In genomic region chr17:73293031-73293430, GRCh38 we compare ENCODE assay signal across 14 cellular contexts. TPM values are rescaled to one million over a fixed set of nuclear protein-coding genes. Genes with fewer than 3 reads are reported as not detected.
DNase-seq lines count a peak whose midpoint lies in the region; ATAC-seq and TF ChIP-seq lines count a peak whose summit lies in the region.
"Had no signal": no experiment of that assay in that cellular context is flagged by ENCODE, and none has a peak within 500 bp of the region (broad histone marks: within the 10 kb centered on the region; RNA-seq: fewer than 3 reads in every experiment).

No MANE protein-coding gene starts in this region.

- H3K27ac Mint-ChIP-seq in neural progenitor cell, result peak overlapping the region; percentile 66
- H3K27ac Mint-ChIP-seq in stimulated activated naive B cell treated with anti-CD40 and anti-IgM and Interleukin-4, amounts not matched to agents 10 μg/mL and 1 μg/mL and 100 μg/mL, for 72 hours, result no peak overlapping the region
- H3K27ac Mint-ChIP-seq: activated B cell treated with CpG ODN at 0.5 μM for 24 hours; activated T-cell treated with anti-CD3 and anti-CD28 coated beads, Interleukin-2, amount 50 U/mL, for 72 hours; memory B cell had no signal

- H3K27me3 Mint-ChIP-seq in neural progenitor cell (ENCODE audit: insufficient read depth, low read depth), result peaks cover 6% of the 10 kb centered on the region
- peaks cover 35 to 38% of the 10 kb centered on the region in 2 donors for H3K27me3 Mint-ChIP-seq in stimulated activated naive B cell treated with anti-CD40 and anti-IgM and Interleukin-4, amounts not matched to agents 10 μg/mL and 1 μg/mL and 100 μg/mL, for 72 hours

- TF ChIP-seq EP300 in upper lobe of left lung (IDR thresholded peaks at IDR 0.05), result no peak

- H3F3A ChIP-seq in neural progenitor cell (ENCODE audit: low read depth), result peaks cover 3% of the 10 kb centered on the region

- peaks cover 6% of the 10 kb centered on the region for H3K36me3 Mint-ChIP-seq in neural progenitor cell
- H3K36me3 Mint-ChIP-seq in stimulated activated naive B cell treated with anti-CD40 and anti-IgM and Interleukin-4, amounts not matched to agents 10 μg/mL and 1 μg/mL and 100 μg/mL, for 72 hours, result no peaks in the 10 kb centered on the region
- H3K36me3 Mint-ChIP-seq: memory B cell had no signal

- H3K36me3 ChIP-seq in SJSA1, result peaks cover 50% of the 10 kb centered on the region
- H3K36me3 ChIP-seq in neural progenitor cell, result no peaks in the 10 kb centered on the region
- H3K36me3 ChIP-seq in upper lobe of left lung, result no peaks in the 10 kb centered on the region
- peaks cover 32% of the 10 kb centered on the region for H3K36me3 ChIP-seq in MG63
- H3K36me3 ChIP-seq: SJCRH30 had no signal

- no peak for DNase-seq in SJSA1 (ENCODE audit: low read depth in 1 of 2, low spot score in 2 of 2)
- peak; percentile 40 for DNase-seq in epithelial cell of esophagus (ENCODE audit: low read depth)
- DNase-seq in neural progenitor cell (ENCODE audit: low spot score), result no peak
- DNase-seq in upper lobe of left lung, result no peak
- no peak for DNase-seq in stimulated activated naive B cell treated with anti-CD40 and anti-IgM and Interleukin-4, amounts not matched to agents 10 μg/mL and 1 μg/mL and 100 μg/mL, for 72 hours
- no peak for DNase-seq in NCI-H1092 treated with DMSO at 0.1 percent for 48 hours (lab: John Stamatoyannopoulos, UW)
- no peak for DNase-seq in MG63
- DNase-seq: activated B cell treated with CpG ODN at 0.5 μM for 24 hours; activated T-cell treated with anti-CD3 and anti-CD28 coated beads, Interleukin-2, amount 50 U/mL, for 72 hours; cerebellar nuclear complex; NCI-H524; SJCRH30 had no signal

- H3K4me3 Mint-ChIP-seq in neural progenitor cell, result no peak overlapping the region
- H3K4me3 Mint-ChIP-seq in stimulated activated naive B cell treated with anti-CD40 and anti-IgM and Interleukin-4, amounts not matched to agents 10 μg/mL and 1 μg/mL and 100 μg/mL, for 72 hours, result no peak overlapping the region
- H3K4me3 Mint-ChIP-seq: activated B cell treated with CpG ODN at 0.5 μM for 24 hours; activated T-cell treated with anti-CD3 and anti-CD28 coated beads, Interleukin-2, amount 50 U/mL, for 72 hours; memory B cell had no signal

- no peak overlapping the region for H3K4me2 ChIP-seq in neural progenitor cell

- no peak overlapping the region for H3K4me3 ChIP-seq in SJSA1
- no peak overlapping the region for H3K4me3 ChIP-seq in epithelial cell of esophagus (ENCODE audit: low read length)
- no peak overlapping the region for H3K4me3 ChIP-seq in neural progenitor cell
- no peak overlapping the region for H3K4me3 ChIP-seq in upper lobe of left lung
- H3K4me3 ChIP-seq in MG63, result no peak overlapping the region
- H3K4me3 ChIP-seq: SJCRH30 had no signal

- TF ChIP-seq CTCF in epithelial cell of esophagus (IDR thresholded peaks at IDR 0.05; ENCODE audit: insufficient read depth, low read depth, low read length, missing control alignments) (no peak), neural progenitor cell (IDR thresholded peaks at IDR 0.05) (no peak), upper lobe of left lung (IDR thresholded peaks at IDR 0.05) (no peak)

- 76 to 79% methylated on average over 11 of the region's 11 CpGs for WGBS in upper lobe of left lung, 2 donors

- peaks cover 76% of the 10 kb centered on the region for H3K4me1 ChIP-seq in SJSA1 (replicated peaks)
- H3K4me1 ChIP-seq in neural progenitor cell, result peaks cover 2% of the 10 kb centered on the region
- peaks cover 65 to 85% (median 75%) of the 10 kb centered on the region in 4 donors for H3K4me1 ChIP-seq in upper lobe of left lung

- no peak for TF ChIP-seq POLR2A in upper lobe of left lung (IDR thresholded peaks at IDR 0.05)

- ATAC-seq in upper lobe of left lung (ENCODE audit: low FRiP score in 2 of 2), result no peak
- ATAC-seq in stimulated activated naive B cell treated with anti-CD40 and anti-IgM and Interleukin-4, amounts not matched to agents 10 μg/mL and 1 μg/mL and 100 μg/mL, for 72 hours (replicated peaks), result no peak
- ATAC-seq: activated T-cell treated with anti-CD3 and anti-CD28 coated beads, Interleukin-2, amount 50 U/mL, for 72 hours had no signal

- peaks cover 49% of the 10 kb centered on the region for H3K79me2 ChIP-seq in neural progenitor cell (ENCODE audit: low read depth)

- H3K9me3 Mint-ChIP-seq in neural progenitor cell, result no peaks in the 10 kb centered on the region
- no peaks in the 10 kb centered on the region for H3K9me3 Mint-ChIP-seq in stimulated activated naive B cell treated with anti-CD40 and anti-IgM and Interleukin-4, amounts not matched to agents 10 μg/mL and 1 μg/mL and 100 μg/mL, for 72 hours
- H3K9me3 Mint-ChIP-seq: activated B cell treated with CpG ODN at 0.5 μM for 24 hours; activated T-cell treated with anti-CD3 and anti-CD28 coated beads, Interleukin-2, amount 50 U/mL, for 72 hours; memory B cell had no signal

- H2AFZ ChIP-seq in neural progenitor cell (replicated peaks), result no peak overlapping the region

- peaks cover 37% of the 10 kb centered on the region for H3K4me1 Mint-ChIP-seq in neural progenitor cell
- H3K4me1 Mint-ChIP-seq in stimulated activated naive B cell treated with anti-CD40 and anti-IgM and Interleukin-4, amounts not matched to agents 10 μg/mL and 1 μg/mL and 100 μg/mL, for 72 hours, result peaks cover 23 to 26% of the 10 kb centered on the region in 2 donors

- H3K27ac ChIP-seq in SJSA1 (peak overlapping the region; percentile 93), neural progenitor cell (no peak overlapping the region), upper lobe of left lung (peak overlapping the region; percentile 73 to 93 (median 86))
- H3K27ac ChIP-seq: HL-60, SJCRH30 had no signal

- H3K9me3 ChIP-seq in SJSA1 (replicated peaks) (no peaks in the 10 kb centered on the region), neural progenitor cell (ENCODE audit: low read depth) (no peaks in the 10 kb centered on the region), upper lobe of left lung (no peaks in the 10 kb centered on the region), MG63 (no peaks in the 10 kb centered on the region)
- H3K9me3 ChIP-seq: SJCRH30 had no signal

- peaks cover 83% of the 10 kb centered on the region for H4K20me1 ChIP-seq in neural progenitor cell (ENCODE audit: low read depth)

- H3K9ac ChIP-seq in neural progenitor cell, result no peak overlapping the region

- H3K27me3 ChIP-seq in SJSA1 (replicated peaks) (no peaks in the 10 kb centered on the region), neural progenitor cell (no peaks in the 10 kb centered on the region), upper lobe of left lung (no peaks in the 10 kb centered on the region), MG63 (no peaks in the 10 kb centered on the region)
- H3K27me3 ChIP-seq: SJCRH30 had no signal

RNA-seq across cellular contexts. Expression of gene CDC42EP4, which starts 18.8 kb away (rescaled TPM):
- total RNA-seq in SJSA1 (2014; rRNA removed; shearing (Covaris generic)), result 55.2 and 76.1 TPM in 2 replicates
- total RNA-seq in neural progenitor cell (ENCODE audit: low replicate concordance), result 10.8 and 28.9 TPM in 2 replicates
- total RNA-seq in upper lobe of left lung, result 10 to 100 TPM; 28.3 to 65.7 (median 52.9) TPM
- total RNA-seq in MG63 (2014; rRNA removed; shearing (Covaris generic); ENCODE audit: low replicate concordance), result 37.7 and 52.4 TPM in 2 replicates

RNA-seq across cellular contexts. Expression of gene CPSF4L, which starts 31.4 kb away (rescaled TPM):
- total RNA-seq in SJSA1 (2014; rRNA removed; shearing (Covaris generic)), result 0.21 TPM in 1 of 2 replicates, not detected in the other
- total RNA-seq in neural progenitor cell (ENCODE audit: low replicate concordance) (not detected in 2 replicates), upper lobe of left lung (under 1 TPM in 1 of 6 donors, not detected in 5; 0.46 TPM)
- total RNA-seq in MG63 (2014; rRNA removed; shearing (Covaris generic); ENCODE audit: low replicate concordance), result not detected in 2 replicates
- total RNA-seq: activated B cell treated with CpG ODN at 0.5 μM for 24 hours; activated T-cell treated with anti-CD3 and anti-CD28 coated beads, Interleukin-2, amount 50 U/mL, for 72 hours; SJCRH30 had no signal
